ENCODE assay signal across 26 cellular contexts in the genomic region with DNA sequence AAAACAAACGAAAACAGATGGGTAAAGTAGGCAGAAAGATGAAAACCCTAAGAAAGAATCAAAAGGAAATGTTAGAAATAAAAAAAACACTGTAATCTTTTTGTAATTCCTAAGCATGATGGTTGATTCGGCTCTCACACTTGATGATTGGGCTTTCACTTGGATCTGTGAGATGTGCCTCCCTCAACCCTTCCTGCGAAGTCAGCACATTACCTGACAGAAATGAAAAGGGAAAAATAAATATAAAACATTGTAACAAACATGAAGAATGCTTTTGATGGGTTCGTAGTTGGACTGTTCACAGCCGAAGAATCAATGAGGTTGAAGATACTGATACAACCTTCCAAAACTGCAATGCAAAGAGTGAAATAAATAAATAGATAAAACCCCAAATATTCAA.
"Had no signal": no experiment of that assay in that cellular context is flagged by ENCODE, and none has a peak within 500 bp of the region (broad histone marks: within the 10 kb centered on the region; RNA-seq: fewer than 3 reads in every experiment).

No MANE protein-coding gene starts in this region.

- H3K4me3 ChIP-seq: stomach, suprapubic skin, testis, thoracic aorta, thyroid gland, tibial artery, tibial nerve, transverse colon, upper lobe of left lung, upper lobe of right lung, uterus, vagina had no signal

- DNase-seq: stimulated activated CD4-positive, alpha-beta T cell treated with anti-CD3 and anti-CD28 coated beads, Interleukin-2, amount 100 ng/mL, for 48 hours; stimulated activated CD4-positive, alpha-beta T cell treated with anti-CD3 and anti-CD28 coated beads, Interleukin-4, amount 100 ng/mL, for 1 hour; stimulated activated CD4-positive, alpha-beta T cell treated with anti-CD3 and anti-CD28 coated beads, Interleukin-4, amount 100 ng/mL, for 24 hours; stimulated activated CD4-positive, alpha-beta T cell treated with anti-CD3 and anti-CD28 coated beads, Interleukin-4, amount 100 ng/mL, for 4 hours; stimulated activated CD8-positive, alpha-beta memory T cell treated with anti-CD3 and anti-CD28 coated beads, Interleukin-4, amount 100 ng/mL, for 48 hours; stimulated activated naive B cell treated with anti-CD40 and anti-IgM and Interleukin-4, amounts not matched to agents 10 μg/mL and 1 μg/mL and 100 μg/mL, for 72 hours; stimulated activated naive CD4-positive, alpha-beta T cell; stimulated activated naive CD4-positive, alpha-beta T cell treated with Interleukin-2 at 50 U/mL for 16 hours; stimulated activated naive CD8-positive, alpha-beta T cell treated with anti-CD3 and anti-CD28 coated beads, Interleukin-15, amount 100 ng/mL, for 72 hours; stimulated activated naive CD8-positive, alpha-beta T cell treated with anti-CD3 and anti-CD28 coated beads, Interleukin-15, Interleukin-2, amounts not matched to agents 100 U/mL and 50 U/mL, for 24 hours; stomach; substantia nigra; testis; thyroid gland; tibial artery; transverse colon; upper lobe of left lung; upper lobe of right lung; uterus had no signal

- H3K9me3 ChIP-seq: testis, thoracic aorta, thyroid gland, tibial artery, upper lobe of right lung, uterus, vagina had no signal

- H3K36me3 ChIP-seq: stomach, suprapubic skin, thoracic aorta, thyroid gland, tibial artery, tibial nerve, transverse colon, upper lobe of left lung, upper lobe of right lung, uterus, vagina had no signal

- H3K4me1 ChIP-seq: stomach, suprapubic skin, testis, thyroid gland, tibial artery, tibial nerve, transverse colon, upper lobe of left lung, upper lobe of right lung, uterus, vagina had no signal

- FAIRE-seq: urothelium cell line had no signal

- ATAC-seq: stimulated activated effector memory CD8-positive, alpha-beta T cell treated with anti-CD3 and anti-CD28 coated beads, Interleukin-12 subunit alpha, Interleukin-12 subunit beta, amount 100 ng/mL, for 72 hours; stimulated activated memory B cell treated with anti-CD40 and anti-IgM and Interleukin-4, amounts not matched to agents 10 μg/mL and 1 μg/mL and 100 μg/mL, for 72 hours; stimulated activated naive B cell treated with anti-CD40 and anti-IgM and Interleukin-4, amounts not matched to agents 10 μg/mL and 1 μg/mL and 100 μg/mL, for 72 hours; stimulated activated naive CD8-positive, alpha-beta T cell treated with anti-CD3 and anti-CD28 coated beads, Interleukin-15, amount 100 ng/mL, for 72 hours; stimulated activated naive CD8-positive, alpha-beta T cell treated with anti-CD3 and anti-CD28 coated beads, Interleukin-15, Interleukin-2, amounts not matched to agents 100 U/mL and 50 U/mL, for 24 hours; upper lobe of right lung had no signal

- H3K27me3 ChIP-seq: stomach, suprapubic skin, testis, thyroid gland, tibial artery, tibial nerve, transverse colon, upper lobe of left lung, upper lobe of right lung, uterus, vagina had no signal

- H3K27ac ChIP-seq: stomach, suprapubic skin, testis, thoracic aorta, thyroid gland, tibial artery, tibial nerve, transverse colon, upper lobe of left lung, upper lobe of right lung, uterus, vagina had no signal
